1 cellular context compared by ENCODE assay signal in the genomic region with DNA sequence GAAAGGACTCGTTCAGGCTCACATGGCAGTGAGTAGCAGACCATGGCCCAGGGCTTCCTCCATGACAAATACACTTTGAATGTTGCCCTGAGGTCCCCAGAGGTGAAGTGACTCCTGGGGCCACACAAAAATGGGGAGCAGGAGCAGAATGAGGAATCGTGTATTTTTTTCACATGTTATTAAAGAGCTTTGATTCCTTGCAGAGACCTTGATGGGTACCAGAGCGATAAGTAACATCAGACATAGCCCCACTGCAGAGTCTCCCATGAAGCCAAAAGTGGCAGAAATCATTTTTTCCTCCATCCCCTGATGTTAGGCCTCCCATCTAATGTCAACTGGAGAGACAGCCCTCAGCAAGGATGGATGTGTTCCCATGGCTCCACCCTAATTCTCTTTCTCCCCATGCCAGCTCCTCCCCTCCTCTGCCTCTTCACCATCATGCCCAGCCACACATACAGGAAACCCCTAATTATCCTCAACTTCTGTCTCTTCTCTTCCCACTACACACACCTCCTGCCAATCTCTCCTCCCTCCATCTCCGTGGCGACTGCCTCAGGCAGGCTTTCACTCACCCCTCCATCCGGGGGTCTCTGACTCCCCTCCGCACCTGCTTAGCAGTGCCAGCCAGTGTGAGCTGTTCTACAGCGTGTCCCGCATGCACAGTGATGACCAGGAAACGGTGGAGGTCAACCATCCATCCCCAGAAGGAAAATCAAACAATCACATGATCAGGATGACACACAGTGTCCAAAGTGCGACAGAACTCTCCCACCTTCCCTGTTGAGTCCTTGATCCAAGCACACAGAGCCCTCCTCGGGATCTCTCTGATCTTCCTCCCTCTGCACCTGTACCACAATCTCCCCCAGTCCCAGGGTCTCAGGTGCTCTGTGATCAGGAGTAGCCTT.
TF ChIP-seq lines count a peak whose summit lies in the region.

No MANE protein-coding gene starts in this region.

TF ChIP-seq in HepG2, 621 proteins besides CTCF, POLR2A, EP300 and RAD21 (continued from another document and continues in another):
- TF ChIP-seq, protein P1, sequence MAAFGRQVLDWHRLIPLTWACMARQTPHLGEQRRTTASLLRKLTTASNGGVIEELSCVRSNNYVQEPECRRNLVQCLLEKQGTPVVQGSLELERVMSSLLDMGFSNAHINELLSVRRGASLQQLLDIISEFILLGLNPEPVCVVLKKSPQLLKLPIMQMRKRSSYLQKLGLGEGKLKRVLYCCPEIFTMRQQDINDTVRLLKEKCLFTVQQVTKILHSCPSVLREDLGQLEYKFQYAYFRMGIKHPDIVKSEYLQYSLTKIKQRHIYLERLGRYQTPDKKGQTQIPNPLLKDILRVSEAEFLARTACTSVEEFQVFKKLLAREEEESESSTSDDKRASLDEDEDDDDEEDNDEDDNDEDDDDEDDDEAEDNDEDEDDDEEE (CRISPR knock-in tag; IDR thresholded peaks at IDR 0.05): 0 out of 2 replicates have a peak, but pooled peaks have one; percentile 32
- TF ChIP-seq TARDBP (CRISPR knock-in tag; IDR thresholded peaks at IDR 0.05): peak; percentile 78
- peak; percentile 52; the same call in 1 of the 2 replicates for TF ChIP-seq SMAD3 (CRISPR knock-in tag; IDR thresholded peaks at IDR 0.05)
- no peak for TF ChIP-seq ZNF20 (CRISPR knock-in tag; IDR thresholded peaks at IDR 0.05)
- TF ChIP-seq SOX13 (IDR thresholded peaks at IDR 0.05): peak; percentile 36; the same call in 1 of the 2 replicates
- TF ChIP-seq SOX13 (CRISPR knock-in tag; conservative IDR thresholded peaks at IDR 0.05 in 1 of 2, IDR thresholded peaks at IDR 0.05 in 1 of 2): peak in 1 of 2 experiments; percentile 86; a peak in 2 of 4 replicates
- no peak for TF ChIP-seq RBAK (CRISPR knock-in tag; IDR thresholded peaks at IDR 0.05)
- peak; percentile 70 for TF ChIP-seq KDM6A (CRISPR knock-in tag; IDR thresholded peaks at IDR 0.05; ENCODE audit: low read depth)
- TF ChIP-seq, protein P2, sequence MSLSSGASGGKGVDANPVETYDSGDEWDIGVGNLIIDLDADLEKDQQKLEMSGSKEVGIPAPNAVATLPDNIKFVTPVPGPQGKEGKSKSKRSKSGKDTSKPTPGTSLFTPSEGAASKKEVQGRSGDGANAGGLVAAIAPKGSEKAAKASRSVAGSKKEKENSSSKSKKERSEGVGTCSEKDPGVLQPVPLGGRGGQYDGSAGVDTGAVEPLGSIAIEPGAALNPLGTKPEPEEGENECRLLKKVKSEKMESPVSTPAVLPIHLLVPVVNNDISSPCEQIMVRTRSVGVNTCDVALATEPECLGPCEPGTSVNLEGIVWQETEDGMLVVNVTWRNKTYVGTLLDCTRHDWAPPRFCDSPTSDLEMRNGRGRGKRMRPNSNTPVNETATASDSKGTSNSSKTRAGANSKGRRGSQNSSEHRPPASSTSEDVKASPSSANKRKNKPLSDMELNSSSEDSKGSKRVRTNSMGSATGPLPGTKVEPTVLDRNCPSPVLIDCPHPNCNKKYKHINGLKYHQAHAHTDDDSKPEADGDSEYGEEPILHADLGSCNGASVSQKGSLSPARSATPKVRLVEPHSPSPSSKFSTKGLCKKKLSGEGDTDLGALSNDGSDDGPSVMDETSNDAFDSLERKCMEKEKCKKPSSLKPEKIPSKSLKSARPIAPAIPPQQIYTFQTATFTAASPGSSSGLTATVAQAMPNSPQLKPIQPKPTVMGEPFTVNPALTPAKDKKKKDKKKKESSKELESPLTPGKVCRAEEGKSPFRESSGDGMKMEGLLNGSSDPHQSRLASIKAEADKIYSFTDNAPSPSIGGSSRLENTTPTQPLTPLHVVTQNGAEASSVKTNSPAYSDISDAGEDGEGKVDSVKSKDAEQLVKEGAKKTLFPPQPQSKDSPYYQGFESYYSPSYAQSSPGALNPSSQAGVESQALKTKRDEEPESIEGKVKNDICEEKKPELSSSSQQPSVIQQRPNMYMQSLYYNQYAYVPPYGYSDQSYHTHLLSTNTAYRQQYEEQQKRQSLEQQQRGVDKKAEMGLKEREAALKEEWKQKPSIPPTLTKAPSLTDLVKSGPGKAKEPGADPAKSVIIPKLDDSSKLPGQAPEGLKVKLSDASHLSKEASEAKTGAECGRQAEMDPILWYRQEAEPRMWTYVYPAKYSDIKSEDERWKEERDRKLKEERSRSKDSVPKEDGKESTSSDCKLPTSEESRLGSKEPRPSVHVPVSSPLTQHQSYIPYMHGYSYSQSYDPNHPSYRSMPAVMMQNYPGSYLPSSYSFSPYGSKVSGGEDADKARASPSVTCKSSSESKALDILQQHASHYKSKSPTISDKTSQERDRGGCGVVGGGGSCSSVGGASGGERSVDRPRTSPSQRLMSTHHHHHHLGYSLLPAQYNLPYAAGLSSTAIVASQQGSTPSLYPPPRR (CRISPR knock-in tag; IDR thresholded peaks at IDR 0.05; ENCODE audit: borderline replicate concordance): peak; percentile 76
- TF ChIP-seq KDM2A (CRISPR knock-in tag; IDR thresholded peaks at IDR 0.05; ENCODE audit: borderline replicate concordance, low read depth): peak; percentile 76
- TF ChIP-seq, protein P3, sequence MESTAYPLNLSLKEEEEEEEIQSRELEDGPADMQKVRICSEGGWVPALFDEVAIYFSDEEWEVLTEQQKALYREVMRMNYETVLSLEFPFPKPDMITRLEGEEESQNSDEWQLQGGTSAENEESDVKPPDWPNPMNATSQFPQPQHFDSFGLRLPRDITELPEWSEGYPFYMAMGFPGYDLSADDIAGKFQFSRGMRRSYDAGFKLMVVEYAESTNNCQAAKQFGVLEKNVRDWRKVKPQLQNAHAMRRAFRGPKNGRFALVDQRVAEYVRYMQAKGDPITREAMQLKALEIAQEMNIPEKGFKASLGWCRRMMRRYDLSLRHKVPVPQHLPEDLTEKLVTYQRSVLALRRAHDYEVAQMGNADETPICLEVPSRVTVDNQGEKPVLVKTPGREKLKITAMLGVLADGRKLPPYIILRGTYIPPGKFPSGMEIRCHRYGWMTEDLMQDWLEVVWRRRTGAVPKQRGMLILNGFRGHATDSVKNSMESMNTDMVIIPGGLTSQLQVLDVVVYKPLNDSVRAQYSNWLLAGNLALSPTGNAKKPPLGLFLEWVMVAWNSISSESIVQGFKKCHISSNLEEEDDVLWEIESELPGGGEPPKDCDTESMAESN (CRISPR knock-in tag; conservative IDR thresholded peaks at IDR 0.05): peak; percentile 44; the same call in 1 of the 2 replicates
- no peak for TF ChIP-seq ZNF496 (CRISPR knock-in tag; IDR thresholded peaks at IDR 0.05; ENCODE audit: insufficient replicate concordance)
- TF ChIP-seq KLF9 (CRISPR knock-in tag; IDR thresholded peaks at IDR 0.05; ENCODE audit: low read depth): no peak
- no peak for TF ChIP-seq RFX1 (IDR thresholded peaks at IDR 0.05)
- TF ChIP-seq IKZF1 (IDR thresholded peaks at IDR 0.05): no peak
- TF ChIP-seq SALL1 (CRISPR knock-in tag; IDR thresholded peaks at IDR 0.05): peak; percentile 97
- TF ChIP-seq ARNT2 (CRISPR knock-in tag; IDR thresholded peaks at IDR 0.05; ENCODE audit: low read depth): no peak
- TF ChIP-seq ZBTB21 (CRISPR knock-in tag; IDR thresholded peaks at IDR 0.05): no peak
- TF ChIP-seq CBX1 (IDR thresholded peaks at IDR 0.05; ENCODE audit: low read depth): no peak
- TF ChIP-seq, protein P4, sequence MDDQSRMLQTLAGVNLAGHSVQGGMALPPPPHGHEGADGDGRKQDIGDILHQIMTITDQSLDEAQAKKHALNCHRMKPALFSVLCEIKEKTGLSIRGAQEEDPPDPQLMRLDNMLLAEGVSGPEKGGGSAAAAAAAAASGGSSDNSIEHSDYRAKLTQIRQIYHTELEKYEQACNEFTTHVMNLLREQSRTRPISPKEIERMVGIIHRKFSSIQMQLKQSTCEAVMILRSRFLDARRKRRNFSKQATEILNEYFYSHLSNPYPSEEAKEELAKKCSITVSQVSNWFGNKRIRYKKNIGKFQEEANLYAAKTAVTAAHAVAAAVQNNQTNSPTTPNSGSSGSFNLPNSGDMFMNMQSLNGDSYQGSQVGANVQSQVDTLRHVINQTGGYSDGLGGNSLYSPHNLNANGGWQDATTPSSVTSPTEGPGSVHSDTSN (CRISPR knock-in tag; IDR thresholded peaks at IDR 0.05; ENCODE audit: borderline replicate concordance): no peak
- no peak for TF ChIP-seq EZH2 (conservative IDR thresholded peaks at IDR 0.05; ENCODE audit: low read depth, low read length)
- no peak; the same call in 1 of the 2 replicates for TF ChIP-seq KDM4B (CRISPR knock-in tag; IDR thresholded peaks at IDR 0.05)
- TF ChIP-seq ZNF3 (CRISPR knock-in tag; IDR thresholded peaks at IDR 0.05): peak; percentile 68; the same call in 1 of the 2 replicates
- TF ChIP-seq, protein P5, sequence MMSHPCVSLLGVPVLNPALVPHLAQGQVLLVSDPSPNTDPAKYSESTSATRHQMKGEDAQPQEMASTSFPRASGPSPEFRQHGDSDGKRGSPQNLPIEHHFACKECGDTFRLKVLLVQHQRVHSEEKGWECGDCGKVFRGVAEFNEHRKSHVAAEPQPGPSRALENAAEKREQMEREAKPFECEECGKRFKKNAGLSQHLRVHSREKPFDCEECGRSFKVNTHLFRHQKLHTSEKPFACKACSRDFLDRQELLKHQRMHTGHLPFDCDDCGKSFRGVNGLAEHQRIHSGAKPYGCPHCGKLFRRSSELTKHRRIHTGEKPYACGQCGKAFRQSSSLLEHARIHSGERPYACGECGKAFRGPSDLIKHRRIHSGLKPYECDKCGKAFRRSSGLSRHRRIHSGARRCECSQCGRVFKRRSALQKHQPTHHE (CRISPR knock-in tag; IDR thresholded peaks at IDR 0.05; ENCODE audit: borderline replicate concordance): 0 out of 2 replicates have a peak, but pooled peaks have one; percentile 40
- TF ChIP-seq, protein P6, sequence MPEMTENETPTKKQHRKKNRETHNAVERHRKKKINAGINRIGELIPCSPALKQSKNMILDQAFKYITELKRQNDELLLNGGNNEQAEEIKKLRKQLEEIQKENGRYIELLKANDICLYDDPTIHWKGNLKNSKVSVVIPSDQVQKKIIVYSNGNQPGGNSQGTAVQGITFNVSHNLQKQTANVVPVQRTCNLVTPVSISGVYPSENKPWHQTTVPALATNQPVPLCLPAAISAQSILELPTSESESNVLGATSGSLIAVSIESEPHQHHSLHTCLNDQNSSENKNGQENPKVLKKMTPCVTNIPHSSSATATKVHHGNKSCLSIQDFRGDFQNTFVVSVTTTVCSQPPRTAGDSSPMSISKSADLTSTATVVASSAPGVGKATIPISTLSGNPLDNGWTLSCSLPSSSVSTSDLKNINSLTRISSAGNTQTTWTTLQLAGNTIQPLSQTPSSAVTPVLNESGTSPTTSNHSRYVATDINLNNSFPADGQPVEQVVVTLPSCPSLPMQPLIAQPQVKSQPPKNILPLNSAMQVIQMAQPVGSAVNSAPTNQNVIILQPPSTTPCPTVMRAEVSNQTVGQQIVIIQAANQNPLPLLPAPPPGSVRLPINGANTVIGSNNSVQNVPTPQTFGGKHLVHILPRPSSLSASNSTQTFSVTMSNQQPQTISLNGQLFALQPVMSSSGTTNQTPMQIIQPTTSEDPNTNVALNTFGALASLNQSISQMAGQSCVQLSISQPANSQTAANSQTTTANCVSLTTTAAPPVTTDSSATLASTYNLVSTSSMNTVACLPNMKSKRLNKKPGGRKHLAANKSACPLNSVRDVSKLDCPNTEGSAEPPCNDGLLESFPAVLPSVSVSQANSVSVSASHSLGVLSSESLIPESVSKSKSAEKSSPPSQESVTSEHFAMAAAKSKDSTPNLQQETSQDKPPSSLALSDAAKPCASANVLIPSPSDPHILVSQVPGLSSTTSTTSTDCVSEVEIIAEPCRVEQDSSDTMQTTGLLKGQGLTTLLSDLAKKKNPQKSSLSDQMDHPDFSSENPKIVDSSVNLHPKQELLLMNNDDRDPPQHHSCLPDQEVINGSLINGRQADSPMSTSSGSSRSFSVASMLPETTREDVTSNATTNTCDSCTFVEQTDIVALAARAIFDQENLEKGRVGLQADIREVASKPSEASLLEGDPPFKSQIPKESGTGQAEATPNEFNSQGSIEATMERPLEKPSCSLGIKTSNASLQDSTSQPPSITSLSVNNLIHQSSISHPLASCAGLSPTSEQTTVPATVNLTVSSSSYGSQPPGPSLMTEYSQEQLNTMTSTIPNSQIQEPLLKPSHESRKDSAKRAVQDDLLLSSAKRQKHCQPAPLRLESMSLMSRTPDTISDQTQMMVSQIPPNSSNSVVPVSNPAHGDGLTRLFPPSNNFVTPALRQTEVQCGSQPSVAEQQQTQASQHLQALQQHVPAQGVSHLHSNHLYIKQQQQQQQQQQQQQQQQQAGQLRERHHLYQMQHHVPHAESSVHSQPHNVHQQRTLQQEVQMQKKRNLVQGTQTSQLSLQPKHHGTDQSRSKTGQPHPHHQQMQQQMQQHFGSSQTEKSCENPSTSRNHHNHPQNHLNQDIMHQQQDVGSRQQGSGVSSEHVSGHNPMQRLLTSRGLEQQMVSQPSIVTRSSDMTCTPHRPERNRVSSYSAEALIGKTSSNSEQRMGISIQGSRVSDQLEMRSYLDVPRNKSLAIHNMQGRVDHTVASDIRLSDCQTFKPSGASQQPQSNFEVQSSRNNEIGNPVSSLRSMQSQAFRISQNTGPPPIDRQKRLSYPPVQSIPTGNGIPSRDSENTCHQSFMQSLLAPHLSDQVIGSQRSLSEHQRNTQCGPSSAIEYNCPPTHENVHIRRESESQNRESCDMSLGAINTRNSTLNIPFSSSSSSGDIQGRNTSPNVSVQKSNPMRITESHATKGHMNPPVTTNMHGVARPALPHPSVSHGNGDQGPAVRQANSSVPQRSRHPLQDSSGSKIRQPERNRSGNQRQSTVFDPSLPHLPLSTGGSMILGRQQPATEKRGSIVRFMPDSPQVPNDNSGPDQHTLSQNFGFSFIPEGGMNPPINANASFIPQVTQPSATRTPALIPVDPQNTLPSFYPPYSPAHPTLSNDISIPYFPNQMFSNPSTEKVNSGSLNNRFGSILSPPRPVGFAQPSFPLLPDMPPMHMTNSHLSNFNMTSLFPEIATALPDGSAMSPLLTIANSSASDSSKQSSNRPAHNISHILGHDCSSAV (CRISPR knock-in tag; IDR thresholded peaks at IDR 0.05; ENCODE audit: borderline replicate concordance): no peak
- no peak for TF ChIP-seq HCFC1 (IDR thresholded peaks at IDR 0.05; ENCODE audit: low read depth, low read length)
- TF ChIP-seq MEIS1 (CRISPR knock-in tag; IDR thresholded peaks at IDR 0.05; ENCODE audit: borderline replicate concordance): peak; percentile 44; the same call in 1 of the 2 replicates
- TF ChIP-seq ZNF138 (CRISPR knock-in tag; IDR thresholded peaks at IDR 0.05; ENCODE audit: low read depth): no peak
- peak; percentile 30; the same call in 1 of the 2 replicates for TF ChIP-seq SMAD1 (CRISPR knock-in tag; IDR thresholded peaks at IDR 0.05; ENCODE audit: borderline replicate concordance, low read depth)
- TF ChIP-seq, protein P7, sequence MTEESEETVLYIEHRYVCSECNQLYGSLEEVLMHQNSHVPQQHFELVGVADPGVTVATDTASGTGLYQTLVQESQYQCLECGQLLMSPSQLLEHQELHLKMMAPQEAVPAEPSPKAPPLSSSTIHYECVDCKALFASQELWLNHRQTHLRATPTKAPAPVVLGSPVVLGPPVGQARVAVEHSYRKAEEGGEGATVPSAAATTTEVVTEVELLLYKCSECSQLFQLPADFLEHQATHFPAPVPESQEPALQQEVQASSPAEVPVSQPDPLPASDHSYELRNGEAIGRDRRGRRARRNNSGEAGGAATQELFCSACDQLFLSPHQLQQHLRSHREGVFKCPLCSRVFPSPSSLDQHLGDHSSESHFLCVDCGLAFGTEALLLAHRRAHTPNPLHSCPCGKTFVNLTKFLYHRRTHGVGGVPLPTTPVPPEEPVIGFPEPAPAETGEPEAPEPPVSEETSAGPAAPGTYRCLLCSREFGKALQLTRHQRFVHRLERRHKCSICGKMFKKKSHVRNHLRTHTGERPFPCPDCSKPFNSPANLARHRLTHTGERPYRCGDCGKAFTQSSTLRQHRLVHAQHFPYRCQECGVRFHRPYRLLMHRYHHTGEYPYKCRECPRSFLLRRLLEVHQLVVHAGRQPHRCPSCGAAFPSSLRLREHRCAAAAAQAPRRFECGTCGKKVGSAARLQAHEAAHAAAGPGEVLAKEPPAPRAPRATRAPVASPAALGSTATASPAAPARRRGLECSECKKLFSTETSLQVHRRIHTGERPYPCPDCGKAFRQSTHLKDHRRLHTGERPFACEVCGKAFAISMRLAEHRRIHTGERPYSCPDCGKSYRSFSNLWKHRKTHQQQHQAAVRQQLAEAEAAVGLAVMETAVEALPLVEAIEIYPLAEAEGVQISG (CRISPR knock-in tag; IDR thresholded peaks at IDR 0.05): peak; percentile 75
- TF ChIP-seq ZFP82 (CRISPR knock-in tag; IDR thresholded peaks at IDR 0.05; ENCODE audit: borderline replicate concordance): no peak
- TF ChIP-seq MIER2 (CRISPR knock-in tag; IDR thresholded peaks at IDR 0.05): peak; percentile 48; the same call in 1 of the 2 replicates
